In the genomic region with DNA sequence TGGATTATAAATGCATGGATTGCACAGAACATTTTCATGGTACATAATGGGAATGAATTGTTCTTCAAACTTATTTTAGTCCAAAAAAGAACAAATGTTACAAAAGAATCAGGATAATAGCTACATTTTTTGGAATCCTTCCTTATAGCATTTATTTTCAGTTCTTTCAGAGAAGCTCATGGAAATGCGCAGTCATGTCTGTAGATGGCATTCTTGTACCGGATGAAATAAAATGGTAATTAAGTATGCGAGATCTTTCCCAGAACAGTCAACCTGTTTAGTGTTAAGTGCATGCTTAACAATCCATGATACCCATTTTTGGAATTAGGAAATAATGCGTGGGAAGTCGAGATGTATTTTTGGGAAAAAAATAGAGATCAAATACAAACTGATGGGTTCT, we compare ENCODE assay signal across 10 cellular contexts. TPM values are rescaled to one million over a fixed set of nuclear protein-coding genes. Genes with fewer than 3 reads are reported as not detected.
DNase-seq lines count a peak whose midpoint lies in the region; ATAC-seq and TF ChIP-seq lines count a peak whose summit lies in the region.
"Had no signal": no experiment of that assay in that cellular context is flagged by ENCODE, and none has a peak within 500 bp of the region (broad histone marks: within the 10 kb centered on the region; RNA-seq: fewer than 3 reads in every experiment).

No MANE protein-coding gene starts in this region.

- 13 to 20% methylated on average over 5 of the region's 5 CpGs for WGBS in gastroesophageal sphincter (ENCODE audit: low coverage in 1 of 2), 2 donors

- CTCF ChIA-PET in AG04450 (lab: Charles Lee): interaction anchor here (0.6 to 7.5 kb wide), 23 partner anchors 11 to 823 kb away, joined by 3 to 151 read pairs (median 5); a partner anchor contains a TSS

- H3K36me3 ChIP-seq in gastroesophageal sphincter (no peaks in the 10 kb centered on the region), Peyer's patch (no peaks in the 10 kb centered on the region)

- H3K4me1 ChIP-seq in gastroesophageal sphincter: no peaks in the 10 kb centered on the region
- no peaks in the 10 kb centered on the region for H3K4me1 ChIP-seq in Peyer's patch

- TF ChIP-seq POLR2A in gastroesophageal sphincter (IDR thresholded peaks at IDR 0.05) (no peak), Peyer's patch (IDR thresholded peaks at IDR 0.05) (no peak)

- in situ Hi-C loops in GM13976 (cut with MboI; ENCODE audit: low sequenced_read_pairs, unreplicated experiment): loop anchor here (25.0 kb wide), 1 partner anchor 109 kb away; no protein-coding TSS in a partner anchor

- H3K4me3 ChIP-seq in AG04450 (ENCODE audit: low read depth, low read length): no peak overlapping the region
- H3K4me3 ChIP-seq in gastroesophageal sphincter: no peak overlapping the region
- H3K4me3 ChIP-seq in Peyer's patch: no peak overlapping the region
- H3K4me3 ChIP-seq: coronary artery had no signal

- no peak for TF ChIP-seq EP300 in gastroesophageal sphincter (IDR thresholded peaks at IDR 0.05)

- no peaks in the 10 kb centered on the region for H3K27me3 ChIP-seq in AG04450 (ENCODE audit: control insufficient read depth, insufficient read depth, low read length)
- H3K27me3 ChIP-seq in gastroesophageal sphincter: peaks cover 19% of the 10 kb centered on the region
- H3K27me3 ChIP-seq in Peyer's patch: no peaks in the 10 kb centered on the region

- H3K9me3 ChIP-seq in AG04450 (ENCODE audit: control insufficient read depth, insufficient read depth, low read length): no peaks in the 10 kb centered on the region
- H3K9me3 ChIP-seq in gastroesophageal sphincter: no peaks in the 10 kb centered on the region
- no peaks in the 10 kb centered on the region for H3K9me3 ChIP-seq in Peyer's patch

- no peak for ATAC-seq in gastroesophageal sphincter
- ATAC-seq in HG03354 (IDR thresholded peaks at IDR 0.05; ENCODE audit: poor library complexity, severe bottlenecking, unreplicated experiment): no peak

- DNase-seq in AG04450 (ENCODE audit: low read depth, low spot score): no peak
- DNase-seq in GM13976 (ENCODE audit: low spot score): peak; percentile 4
- DNase-seq in SK-N-DZ (ENCODE audit: low spot score): peak; percentile 61
- DNase-seq in NOMO-1 (lab: John Stamatoyannopoulos, UW; ENCODE audit: unreplicated experiment in 2 of 2): no peak
- no peak for DNase-seq in Peyer's patch
- DNase-seq in activated CD4-positive, alpha-beta T cell treated with anti-CD3 and anti-CD28 coated beads for 4 hours: no peak
- DNase-seq: T-helper 2 cell had no signal

- TF ChIP-seq CTCF in AG04450 (IDR thresholded peaks at IDR 0.05; ENCODE audit: low read depth, low read length) (peak; percentile 56), GM13976 (IDR thresholded peaks at IDR 0.05; ENCODE audit: borderline replicate concordance, control extremely low read depth, extremely low read depth, insufficient read depth, missing control alignments) (peak; percentile 13), gastroesophageal sphincter (IDR thresholded peaks at IDR 0.05) (peak in 3 of 4 experiments; percentile 11 to 46 (median 36)), Peyer's patch (IDR thresholded peaks at IDR 0.05) (peak in 2 of 6 experiments; percentile 9 to 10)

- no peak overlapping the region for H3K27ac ChIP-seq in AG04450 (ENCODE audit: low read depth, low read length)
- H3K27ac ChIP-seq in gastroesophageal sphincter: no peak overlapping the region
- H3K27ac ChIP-seq in Peyer's patch: no peak overlapping the region
- H3K27ac ChIP-seq: coronary artery had no signal

- POLR2A ChIA-PET in AG04450 (lab: Yijun Ruan, JAX): no interaction called here

RNA-seq across cellular contexts. Expression of a gene that starts 38.2 kb away (rescaled TPM):
- polyA plus RNA-seq in AG04450 (2011; rRNA removed): 21.3 and 25.6 TPM in 2 replicates
- polyA minus RNA-seq in AG04450 (2011; rRNA and poly(A)+ RNA removed): 9.0 and 12.3 TPM in 2 replicates
- polyA plus RNA-seq in SK-N-DZ (2014; cell fraction: cytosol; rRNA removed): 63.0 and 73.7 TPM in 2 replicates
- 569 and 650 TPM in 2 replicates for polyA plus RNA-seq in SK-N-DZ (2014; cell fraction: nucleus; rRNA removed)
- total RNA-seq in gastroesophageal sphincter (100 to 1,000 TPM in 1 of 4 donors, 10 to 100 TPM in 2, 1 to 10 TPM in 1; 1.6 to 180 (median 52.5) TPM), Peyer's patch (100 to 1,000 TPM; 152 to 781 (median 264) TPM)

Comparison
In these comparisons a context has a peak if more than half of its experiments do, and no peak if none do; other contexts are left out.
1. DNase-seq: peak in GM13976 (single experiment) and SK-N-DZ (single experiment); none in AG04450 (single experiment), NOMO-1 (0 of 2), Peyer's patch (0 of 3) and activated CD4-positive, alpha-beta T cell treated with anti-CD3 and anti-CD28 coated beads for 4 hours (0 of 2).